In the genomic region with DNA sequence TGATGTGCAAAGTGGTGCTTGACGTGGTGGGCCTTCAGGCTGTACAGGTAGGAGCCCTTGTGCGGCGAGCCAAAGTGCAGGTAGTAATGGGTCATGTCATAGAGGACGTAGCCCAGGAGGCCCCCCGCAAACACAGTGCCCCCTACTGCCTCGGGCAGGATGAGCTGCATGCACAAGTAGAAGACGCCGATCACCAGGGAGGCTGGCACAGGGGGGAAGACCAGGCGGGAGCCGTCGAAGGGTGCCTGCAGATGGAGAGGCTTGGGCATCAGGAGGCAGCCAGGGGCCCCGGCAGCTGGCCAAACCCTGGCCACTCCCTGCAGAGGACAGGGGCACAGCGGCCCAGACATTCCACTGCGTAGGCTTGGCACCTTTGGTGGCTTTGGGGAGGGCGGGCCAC, we compare ENCODE assay signal across 1 cellular context.
TF ChIP-seq lines count a peak whose summit lies in the region.

No MANE protein-coding gene starts in this region.

TF ChIP-seq in GM23338, 12 proteins besides CTCF, POLR2A, EP300 and RAD21:
- TF ChIP-seq, protein P1, sequence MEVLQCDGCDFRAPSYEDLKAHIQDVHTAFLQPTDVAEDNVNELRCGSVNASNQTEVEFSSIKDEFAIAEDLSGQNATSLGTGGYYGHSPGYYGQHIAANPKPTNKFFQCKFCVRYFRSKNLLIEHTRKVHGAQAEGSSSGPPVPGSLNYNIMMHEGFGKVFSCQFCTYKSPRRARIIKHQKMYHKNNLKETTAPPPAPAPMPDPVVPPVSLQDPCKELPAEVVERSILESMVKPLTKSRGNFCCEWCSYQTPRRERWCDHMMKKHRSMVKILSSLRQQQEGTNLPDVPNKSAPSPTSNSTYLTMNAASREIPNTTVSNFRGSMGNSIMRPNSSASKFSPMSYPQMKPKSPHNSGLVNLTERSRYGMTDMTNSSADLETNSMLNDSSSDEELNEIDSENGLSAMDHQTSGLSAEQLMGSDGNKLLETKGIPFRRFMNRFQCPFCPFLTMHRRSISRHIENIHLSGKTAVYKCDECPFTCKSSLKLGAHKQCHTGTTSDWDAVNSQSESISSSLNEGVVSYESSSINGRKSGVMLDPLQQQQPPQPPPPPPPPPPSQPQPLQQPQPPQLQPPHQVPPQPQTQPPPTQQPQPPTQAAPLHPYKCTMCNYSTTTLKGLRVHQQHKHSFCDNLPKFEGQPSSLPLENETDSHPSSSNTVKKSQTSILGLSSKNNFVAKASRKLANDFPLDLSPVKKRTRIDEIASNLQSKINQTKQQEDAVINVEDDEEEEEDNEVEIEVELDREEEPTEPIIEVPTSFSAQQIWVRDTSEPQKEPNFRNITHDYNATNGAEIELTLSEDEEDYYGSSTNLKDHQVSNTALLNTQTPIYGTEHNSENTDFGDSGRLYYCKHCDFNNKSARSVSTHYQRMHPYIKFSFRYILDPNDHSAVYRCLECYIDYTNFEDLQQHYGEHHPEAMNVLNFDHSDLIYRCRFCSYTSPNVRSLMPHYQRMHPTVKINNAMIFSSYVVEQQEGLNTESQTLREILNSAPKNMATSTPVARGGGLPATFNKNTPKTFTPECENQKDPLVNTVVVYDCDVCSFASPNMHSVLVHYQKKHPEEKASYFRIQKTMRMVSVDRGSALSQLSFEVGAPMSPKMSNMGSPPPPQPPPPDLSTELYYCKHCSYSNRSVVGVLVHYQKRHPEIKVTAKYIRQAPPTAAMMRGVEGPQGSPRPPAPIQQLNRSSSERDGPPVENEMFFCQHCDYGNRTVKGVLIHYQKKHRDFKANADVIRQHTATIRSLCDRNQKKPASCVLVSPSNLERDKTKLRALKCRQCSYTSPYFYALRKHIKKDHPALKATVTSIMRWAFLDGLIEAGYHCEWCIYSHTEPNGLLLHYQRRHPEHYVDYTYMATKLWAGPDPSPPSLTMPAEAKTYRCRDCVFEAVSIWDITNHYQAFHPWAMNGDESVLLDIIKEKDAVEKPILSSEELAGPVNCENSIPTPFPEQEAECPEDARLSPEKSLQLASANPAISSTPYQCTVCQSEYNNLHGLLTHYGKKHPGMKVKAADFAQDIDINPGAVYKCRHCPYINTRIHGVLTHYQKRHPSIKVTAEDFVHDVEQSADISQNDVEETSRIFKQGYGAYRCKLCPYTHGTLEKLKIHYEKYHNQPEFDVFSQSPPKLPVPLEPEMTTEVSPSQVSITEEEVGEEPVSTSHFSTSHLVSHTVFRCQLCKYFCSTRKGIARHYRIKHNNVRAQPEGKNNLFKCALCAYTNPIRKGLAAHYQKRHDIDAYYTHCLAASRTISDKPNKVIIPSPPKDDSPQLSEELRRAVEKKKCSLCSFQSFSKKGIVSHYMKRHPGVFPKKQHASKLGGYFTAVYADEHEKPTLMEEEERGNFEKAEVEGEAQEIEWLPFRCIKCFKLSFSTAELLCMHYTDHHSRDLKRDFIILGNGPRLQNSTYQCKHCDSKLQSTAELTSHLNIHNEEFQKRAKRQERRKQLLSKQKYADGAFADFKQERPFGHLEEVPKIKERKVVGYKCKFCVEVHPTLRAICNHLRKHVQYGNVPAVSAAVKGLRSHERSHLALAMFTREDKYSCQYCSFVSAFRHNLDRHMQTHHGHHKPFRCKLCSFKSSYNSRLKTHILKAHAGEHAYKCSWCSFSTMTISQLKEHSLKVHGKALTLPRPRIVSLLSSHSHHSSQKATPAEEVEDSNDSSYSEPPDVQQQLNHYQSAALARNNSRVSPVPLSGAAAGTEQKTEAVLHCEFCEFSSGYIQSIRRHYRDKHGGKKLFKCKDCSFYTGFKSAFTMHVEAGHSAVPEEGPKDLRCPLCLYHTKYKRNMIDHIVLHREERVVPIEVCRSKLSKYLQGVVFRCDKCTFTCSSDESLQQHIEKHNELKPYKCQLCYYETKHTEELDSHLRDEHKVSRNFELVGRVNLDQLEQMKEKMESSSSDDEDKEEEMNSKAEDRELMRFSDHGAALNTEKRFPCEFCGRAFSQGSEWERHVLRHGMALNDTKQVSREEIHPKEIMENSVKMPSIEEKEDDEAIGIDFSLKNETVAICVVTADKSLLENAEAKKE (CRISPR knock-in tag; IDR thresholded peaks at IDR 0.05) = no peak
- TF ChIP-seq ZNF114 (CRISPR knock-in tag; IDR thresholded peaks at IDR 0.05) = no peak
- TF ChIP-seq EZH2 (IDR thresholded peaks at IDR 0.05; ENCODE audit: low read depth, unreplicated experiment) = no peak
- TF ChIP-seq ZNF331 (CRISPR knock-in tag; IDR thresholded peaks at IDR 0.05; ENCODE audit: low read depth) = no peak
- no peak for TF ChIP-seq NANOG (IDR thresholded peaks at IDR 0.05; ENCODE audit: borderline replicate concordance)
- TF ChIP-seq, protein P2, sequence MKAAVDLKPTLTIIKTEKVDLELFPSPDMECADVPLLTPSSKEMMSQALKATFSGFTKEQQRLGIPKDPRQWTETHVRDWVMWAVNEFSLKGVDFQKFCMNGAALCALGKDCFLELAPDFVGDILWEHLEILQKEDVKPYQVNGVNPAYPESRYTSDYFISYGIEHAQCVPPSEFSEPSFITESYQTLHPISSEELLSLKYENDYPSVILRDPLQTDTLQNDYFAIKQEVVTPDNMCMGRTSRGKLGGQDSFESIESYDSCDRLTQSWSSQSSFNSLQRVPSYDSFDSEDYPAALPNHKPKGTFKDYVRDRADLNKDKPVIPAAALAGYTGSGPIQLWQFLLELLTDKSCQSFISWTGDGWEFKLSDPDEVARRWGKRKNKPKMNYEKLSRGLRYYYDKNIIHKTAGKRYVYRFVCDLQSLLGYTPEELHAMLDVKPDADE (IDR thresholded peaks at IDR 0.05) = no peak
